ENCODE assay signal across 14 cellular contexts in genomic region chr1:101240041-101240430, GRCh38. TPM values are rescaled to one million over a fixed set of nuclear protein-coding genes. Genes with fewer than 3 reads are reported as not detected.
DNase-seq lines count a peak whose midpoint lies in the region; ATAC-seq and TF ChIP-seq lines count a peak whose summit lies in the region.
"Had no signal": no experiment of that assay in that cellular context is flagged by ENCODE, and none has a peak within 500 bp of the region (broad histone marks: within the 10 kb centered on the region; RNA-seq: fewer than 3 reads in every experiment).

No MANE protein-coding gene starts in this region.

- H3K9me3 ChIP-seq in heart right ventricle = no peaks in the 10 kb centered on the region

- TF ChIP-seq CTCF in heart right ventricle (IDR thresholded peaks at IDR 0.05) = no peak

- H3K4me3 ChIP-seq in heart right ventricle (peak overlapping the region in 9 of 10 donors; percentile 57 to 90 (median 73)), urinary bladder (ENCODE audit: low read depth, low read length) (peak overlapping the region; percentile 2)
- H3K4me3 ChIP-seq: SK-N-MC had no signal

- WGBS in heart right ventricle, 2 donors = 40 to 46% methylated on average over 10 of the region's 10 CpGs
- WGBS in urinary bladder = 78% methylated on average over 10 of the region's 10 CpGs

- H3K9me3 Mint-ChIP-seq in memory B cell = no peaks in the 10 kb centered on the region

- peak overlapping the region; percentile 95 for H3K27ac Mint-ChIP-seq in memory B cell

- peaks cover 0 to 47% (median 0%) of the 10 kb centered on the region in 9 donors for H3K36me3 ChIP-seq in heart right ventricle
- no peaks in the 10 kb centered on the region for H3K36me3 ChIP-seq in urinary bladder (ENCODE audit: insufficient read depth)
- H3K36me3 ChIP-seq: brain microvascular endothelial cell had no signal

- peak overlapping the region; percentile 95 for H3K4me3 Mint-ChIP-seq in memory B cell

- H3K4me1 ChIP-seq in heart right ventricle (peaks cover 0 to 59% (median 32%) of the 10 kb centered on the region in 9 donors), urinary bladder (ENCODE audit: insufficient read depth) (no peaks in the 10 kb centered on the region)

- no peaks in the 10 kb centered on the region for H3K27me3 ChIP-seq in heart right ventricle

- H3K27ac ChIP-seq in heart right ventricle (peak overlapping the region; percentile 43 to 99 (median 96)), angular gyrus (ENCODE audit: low read depth, low read length) (peak overlapping the region; percentile 13), urinary bladder (ENCODE audit: low read depth) (no peak overlapping the region)
- H3K27ac ChIP-seq: brain microvascular endothelial cell, SK-N-MC had no signal

- H3K4me1 Mint-ChIP-seq in memory B cell = peaks cover 44% of the 10 kb centered on the region

- intact Hi-C loops in heart right ventricle (cut with DNase I) (loop anchor here in 2 of 10 donors (5.0 kb wide), 2 partner anchors 47 to 318 kb away; no protein-coding TSS in a partner anchor), cardiac septum (cut with DNase I) (no loop called here)

- DNase-seq in heart right ventricle (peak; percentile 31 to 58), cardiac septum (ENCODE audit: low spot score) (no peak), memory B cell (ENCODE audit: low spot score in 2 of 2) (no peak), NCI-H1417 treated with DMSO at 0.1 percent for 48 hours (lab: John Stamatoyannopoulos, UW) (no peak), COLO829 (ENCODE audit: low spot score) (no peak)
- DNase-seq: brain microvascular endothelial cell, GDM1, NCI-H146, NCI-H82 had no signal

- ATAC-seq in heart right ventricle = peak in 7 of 8 donors; percentile 2 to 26 (median 12)
- ATAC-seq in memory B cell (ENCODE audit: low read depth) = no peak
- no peak for ATAC-seq in HG03280 (IDR thresholded peaks at IDR 0.05; ENCODE audit: unreplicated experiment)

- H3K36me3 Mint-ChIP-seq in memory B cell = peaks cover 32% of the 10 kb centered on the region

- H3K27me3 Mint-ChIP-seq in memory B cell = no peaks in the 10 kb centered on the region

RNA-seq across cellular contexts. Expression of gene S1PR1, which starts 3.2 kb away (rescaled TPM):
- total RNA-seq in heart right ventricle = 10 to 100 TPM; 37.4 to 82.2 (median 55.2) TPM
- 10 to 100 TPM; 50.3 to 51.2 TPM for polyA plus RNA-seq in heart right ventricle
- 57.9 TPM for total RNA-seq in cardiac septum
- total RNA-seq in urinary bladder = 32.6 TPM
- polyA plus RNA-seq in urinary bladder = 61.1 TPM
- total RNA-seq: osteocyte had no signal

Comparison
In these comparisons a context has a peak if more than half of its experiments do, and no peak if none do; other contexts are left out.
1. DNase-seq: peak in heart right ventricle (2 of 2); none in cardiac septum (single experiment), memory B cell (0 of 2), NCI-H1417 treated with DMSO at 0.1 percent for 48 hours (single experiment) and COLO829 (single experiment).
2. ATAC-seq: peak in heart right ventricle (7 of 8); none in memory B cell (single experiment) and HG03280 (single experiment).